7 cellular contexts compared by ENCODE assay signal in genomic region chr3:85567074-85567676, GRCh38.
DNase-seq lines count a peak whose midpoint lies in the region; ATAC-seq, FAIRE-seq and TF ChIP-seq lines count a peak whose summit lies in the region.

No MANE protein-coding gene starts in this region.

- no peaks in the 10 kb centered on the region for H3K27me3 ChIP-seq in transverse colon

- POLR2A ChIA-PET in activated CD8-positive, alpha-beta T cell treated with anti-CD3 and anti-CD28 coated beads for 36 hours (lab: Charles Lee) = no interaction called here

- DNase-seq in NB4 (ENCODE audit: low read depth) (peak; percentile 69), iPS-NIHi7 (ENCODE audit: extremely low spot score) (peak; percentile 28), transverse colon (peak; percentile 30)
- peak; percentile 54 for DNase-seq in activated CD8-positive, alpha-beta T cell treated with anti-CD3 and anti-CD28 coated beads for 36 hours

- no peaks in the 10 kb centered on the region for H3K36me3 Mint-ChIP-seq in activated CD8-positive, alpha-beta T cell treated with anti-CD3 and anti-CD28 coated beads for 36 hours (ENCODE audit: low read depth)

- no peaks in the 10 kb centered on the region for H3K36me3 ChIP-seq in transverse colon

- H3K27ac Mint-ChIP-seq in activated CD8-positive, alpha-beta T cell treated with anti-CD3 and anti-CD28 coated beads for 36 hours = no peak overlapping the region

- no peak overlapping the region for H3K4me3 Mint-ChIP-seq in activated CD8-positive, alpha-beta T cell treated with anti-CD3 and anti-CD28 coated beads for 36 hours

- FAIRE-seq in G401.6 (lab: Jason Lieb, UNC) = peak; percentile 66

- no peaks in the 10 kb centered on the region for H3K9me3 ChIP-seq in transverse colon

- TF ChIP-seq CTCF in NB4 (IDR thresholded peaks at IDR 0.05; ENCODE audit: low read depth, low read length) (peak; percentile 72), transverse colon (IDR thresholded peaks at IDR 0.05) (peak; percentile 20 to 51 (median 39))
- peak; percentile 66 for TF ChIP-seq CTCF in activated CD8-positive, alpha-beta T cell treated with anti-CD3 and anti-CD28 coated beads for 36 hours (IDR thresholded peaks at IDR 0.05)

- no peak overlapping the region for H3K27ac ChIP-seq in transverse colon

- 6 to 10% methylated on average over 5 of the region's 5 CpGs for WGBS in transverse colon (ENCODE audit: low coverage in 1 of 2), 2 donors

- H3K9me3 Mint-ChIP-seq in activated CD8-positive, alpha-beta T cell treated with anti-CD3 and anti-CD28 coated beads for 36 hours = no peaks in the 10 kb centered on the region

- intact Hi-C loops in activated CD8-positive, alpha-beta T cell treated with anti-CD3 and anti-CD28 coated beads for 36 hours (cut with micrococcal nuclease) = no loop called here
- intact Hi-C loops in transverse colon (cut with DNase I; ENCODE audit: low total_unique reads) = no loop called here

- H3K27me3 Mint-ChIP-seq in activated CD8-positive, alpha-beta T cell treated with anti-CD3 and anti-CD28 coated beads for 36 hours = no peaks in the 10 kb centered on the region

- TF ChIP-seq POLR2A in NB4 (IDR thresholded peaks at IDR 0.05; ENCODE audit: extremely low read depth, insufficient read length) = no peak
- no peak for TF ChIP-seq POLR2A in transverse colon (IDR thresholded peaks at IDR 0.05)

- CTCF ChIA-PET in activated CD8-positive, alpha-beta T cell treated with anti-CD3 and anti-CD28 coated beads for 36 hours (lab: Charles Lee) = interaction anchor here (0.8 to 1.4 kb wide), 7 partner anchors 9 to 1019 kb away, joined by 3 to 5 read pairs (median 3); no protein-coding TSS in a partner anchor

- TF ChIP-seq EP300 in transverse colon (IDR thresholded peaks at IDR 0.05; ENCODE audit: low read depth) = no peak

- no peaks in the 10 kb centered on the region for H3K4me1 Mint-ChIP-seq in activated CD8-positive, alpha-beta T cell treated with anti-CD3 and anti-CD28 coated beads for 36 hours (ENCODE audit: low read depth)

- H3K4me1 ChIP-seq in transverse colon = no peaks in the 10 kb centered on the region

- in situ Hi-C loops in transverse colon (cut with MboI; ENCODE audit: low pct_ligation_motif_present in 1 of 4, low pct_unique_long_range_greater_than_20kb in 1 of 4, low sequenced_read_pairs in 3 of 4) = loop anchor here in 2 of 4 donors (25.0 kb wide), 1 partner anchor 1030 kb away; no protein-coding TSS in a partner anchor

- H3K4me3 ChIP-seq in NB4 (ENCODE audit: low read depth, low read length) (no peak overlapping the region), transverse colon (no peak overlapping the region)

- peak; percentile 81 for ATAC-seq in GM21390 (IDR thresholded peaks at IDR 0.05; ENCODE audit: unreplicated experiment)
- ATAC-seq in activated CD8-positive, alpha-beta T cell treated with anti-CD3 and anti-CD28 coated beads for 36 hours = no peak
- no peak for ATAC-seq in HG03108 (IDR thresholded peaks at IDR 0.05; ENCODE audit: unreplicated experiment)
